In the genomic region with DNA sequence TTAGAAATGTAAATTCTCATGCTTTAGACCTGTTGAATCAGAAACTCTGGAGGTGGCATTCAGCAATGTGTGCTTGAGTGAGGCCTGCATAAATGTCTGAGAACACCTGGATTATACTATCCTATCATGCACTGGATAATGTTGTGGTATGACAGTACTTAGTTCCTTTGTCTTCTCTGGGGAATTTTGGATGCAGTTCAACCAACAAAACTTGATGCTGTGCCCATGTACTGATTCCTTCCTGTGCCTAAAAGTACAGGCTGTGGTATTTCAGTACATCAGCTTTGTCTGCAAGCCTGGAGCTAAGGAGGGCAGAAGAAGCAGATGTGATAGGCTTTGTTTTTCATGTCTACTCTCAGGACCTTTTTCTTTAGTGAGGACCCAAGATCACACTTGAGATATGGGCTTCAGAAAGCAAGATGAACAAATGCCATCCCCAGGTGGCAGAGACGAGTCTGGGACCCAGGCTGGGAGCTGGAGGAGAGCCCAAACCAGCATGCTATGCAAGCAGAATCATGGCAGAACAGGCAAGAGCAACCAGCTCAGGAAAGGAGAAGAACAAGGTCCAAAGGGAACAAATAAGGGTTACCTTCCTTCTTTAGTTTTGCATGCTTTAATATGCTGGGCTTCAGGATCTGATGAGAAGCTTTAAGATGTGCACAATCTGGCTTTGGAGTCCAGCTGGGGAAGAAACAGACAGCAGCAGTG, we compare ENCODE assay signal across 21 cellular contexts.
DNase-seq lines count a peak whose midpoint lies in the region; ATAC-seq, FAIRE-seq and TF ChIP-seq lines count a peak whose summit lies in the region.
"Had no signal": no experiment of that assay in that cellular context is flagged by ENCODE, and none has a peak within 500 bp of the region (broad histone marks: within the 10 kb centered on the region; RNA-seq: fewer than 3 reads in every experiment).

No MANE protein-coding gene starts in this region.

- peak; percentile 23 for DNase-seq in DMS 273 (lab: John Stamatoyannopoulos, UW; ENCODE audit: unreplicated experiment)
- DNase-seq in DMS 273 treated with DMSO at 0.1 percent for 48 hours (lab: John Stamatoyannopoulos, UW): no peak
- peak; percentile 42 for DNase-seq in NCI-H69 (lab: John Stamatoyannopoulos, UW)
- no peak for DNase-seq in H1 (ENCODE audit: low read depth in 1 of 2, low spot score in 2 of 2)
- no peak for DNase-seq in nephron progenitor cell
- no peak for DNase-seq in activated naive CD8-positive, alpha-beta T cell treated with anti-CD3 and anti-CD28 coated beads, Interleukin-2, amount 50 U/mL, for 24 hours
- no peak for DNase-seq in DMS79 treated with DMSO at 0.1 percent for 48 hours (lab: John Stamatoyannopoulos, UW)
- DNase-seq: Calu3; CD4-positive, alpha-beta memory T cell; GF-D8; KG1; NCI-H1048; NCI-H1436 treated with DMSO at 0.1 percent for 48 hours; NCI-H2029 treated with DMSO at 0.1 percent for 48 hours; NCI-H446 treated with DMSO at 0.1 percent for 48 hours; NCI-H774; PC-9 had no signal

- H4K91ac ChIP-seq in H1 (replicated peaks; ENCODE audit: insufficient read length, low read length): no peak overlapping the region

- H4K8ac ChIP-seq in H1 (ENCODE audit: extremely low read depth, insufficient read depth, low read length): no peak overlapping the region

- no peaks in the 10 kb centered on the region for H3K23me2 ChIP-seq in H1 (ENCODE audit: low read depth, low read length)

- H2BK120ac ChIP-seq in H1 (replicated peaks; ENCODE audit: low read depth, low read length): no peak overlapping the region

- no peak overlapping the region for H3K4me3 Mint-ChIP-seq in nephron progenitor cell
- no peak overlapping the region for H3K4me3 Mint-ChIP-seq in activated naive CD8-positive, alpha-beta T cell treated with anti-CD3 and anti-CD28 coated beads, Interleukin-2, amount 50 U/mL, for 24 hours
- H3K4me3 Mint-ChIP-seq: CD4-positive, alpha-beta memory T cell had no signal

- no peak for FAIRE-seq in H1 (lab: Jason Lieb, UNC)
- FAIRE-seq: GM12891, GM18507 had no signal

- no peak for TF ChIP-seq RAD21 in H1 (IDR thresholded peaks at IDR 0.05 in 1 of 2, conservative IDR thresholded peaks at IDR 0.05 in 1 of 2; ENCODE audit: low read depth in 2 of 2, low read length in 2 of 2)

- H3K4me3 ChIP-seq in H1 (ENCODE audit: extremely low read depth in 1 of 4, insufficient read depth in 2 of 4, low read depth in 3 of 4, low read length in 4 of 4) (no peak overlapping the region), parathyroid adenoma (ENCODE audit: low read depth, low read length) (no peak overlapping the region)
- H3K4me3 ChIP-seq: PC-9 had no signal

- 95% methylated on average over 1 of the region's 1 CpG; no CpG with 5 or more reads in 1 of the 2 experiments for WGBS in H1 (ENCODE audit: extremely low coverage in 1 of 2, insufficient coverage in 1 of 2, insufficient read length in 1 of 2, insufficient replicate concordance in 2 of 2, low coverage in 1 of 2, low lambda C conversion rate in 2 of 2, missing lambda C conversion rate in 1 of 2), 2 experiments

- H3K27ac Mint-ChIP-seq in nephron progenitor cell: no peak overlapping the region
- no peak overlapping the region for H3K27ac Mint-ChIP-seq in activated naive CD8-positive, alpha-beta T cell treated with anti-CD3 and anti-CD28 coated beads, Interleukin-2, amount 50 U/mL, for 24 hours
- H3K27ac Mint-ChIP-seq: CD4-positive, alpha-beta memory T cell had no signal

- no peak overlapping the region for H2BK5ac ChIP-seq in H1 (ENCODE audit: low read depth, low read length)

- 0 out of 2 replicates have a peak overlapping the region, but pooled peaks have one; percentile 14 for H3K18ac ChIP-seq in H1 (ENCODE audit: extremely low read depth, low read length)

- no peak for TF ChIP-seq POLR2A in H1 (IDR thresholded peaks at IDR 0.05; ENCODE audit: control extremely low read depth in 1 of 2, low read depth in 2 of 2, low read length in 2 of 2)

- no peaks in the 10 kb centered on the region for H4K20me1 ChIP-seq in H1 (replicated peaks in 1 of 2; ENCODE audit: control insufficient read depth in 1 of 2, insufficient read depth in 2 of 2, low read length in 2 of 2)

- no peak overlapping the region for H3K23ac ChIP-seq in H1 (ENCODE audit: insufficient read length)

- H2BK20ac ChIP-seq in H1 (ENCODE audit: low read length): no peak overlapping the region; the same call in 1 of the 2 replicates

- no peak for TF ChIP-seq EP300 in H1 (IDR thresholded peaks at IDR 0.05; ENCODE audit: borderline replicate concordance in 1 of 2, low read depth in 2 of 2, low read length in 2 of 2)

- H3K79me2 ChIP-seq in H1 (ENCODE audit: control insufficient read depth in 1 of 2, insufficient read depth in 2 of 2, low read length in 2 of 2): no peaks in the 10 kb centered on the region
- H3K79me2 ChIP-seq in parathyroid adenoma: no peaks in the 10 kb centered on the region

- TF ChIP-seq CTCF in H1 (IDR thresholded peaks at IDR 0.05; ENCODE audit: control extremely low read depth in 1 of 3, insufficient read depth in 1 of 3, low read depth in 1 of 3, low read length in 3 of 3): no peak
- TF ChIP-seq CTCF in parathyroid adenoma (IDR thresholded peaks at IDR 0.05): no peak
- TF ChIP-seq CTCF in nephron progenitor cell (IDR thresholded peaks at IDR 0.05): no peak

- H3K27ac ChIP-seq in H1 (ENCODE audit: low read depth, low read length) (no peak overlapping the region), parathyroid adenoma (no peak overlapping the region)
- H3K27ac ChIP-seq: 22Rv1, PC-9 had no signal

- POLR2A ChIA-PET in H1 (lab: Charles Lee; ENCODE audit: partially characterized antibody): no interaction called here

- no peaks in the 10 kb centered on the region for H3K36me3 ChIP-seq in H1 (ENCODE audit: control insufficient read depth in 2 of 4, insufficient read depth in 4 of 4, low read length in 3 of 4)
- H3K36me3 ChIP-seq in parathyroid adenoma (ENCODE audit: control insufficient read depth, insufficient read depth, low read length): no peaks in the 10 kb centered on the region

- H3K14ac ChIP-seq in H1 (ENCODE audit: insufficient read length): no peak overlapping the region

- H2AFZ ChIP-seq in H1 (ENCODE audit: low read length) (no peak overlapping the region), parathyroid adenoma (peak overlapping the region; percentile 47)
- H2AFZ ChIP-seq: PC-9 had no signal

- H3K4ac ChIP-seq in H1 (replicated peaks; ENCODE audit: insufficient read length, low read depth, low read length): no peak overlapping the region

- H3K56ac ChIP-seq in H1 (replicated peaks; ENCODE audit: insufficient read length, low read depth, low read length): no peak overlapping the region

- no peak overlapping the region for H3K9ac ChIP-seq in H1 (replicated peaks in 1 of 4; ENCODE audit: extremely low read depth in 1 of 4, low read depth in 3 of 4, low read length in 3 of 4)
- H3K9ac ChIP-seq in parathyroid adenoma: no peak overlapping the region

- H3K4me2 ChIP-seq in H1 (ENCODE audit: insufficient read depth in 1 of 2, low read depth in 2 of 2, low read length in 2 of 2) (no peak overlapping the region), parathyroid adenoma (ENCODE audit: low read length) (no peak overlapping the region)
- H3K4me2 ChIP-seq: PC-9 had no signal

- H3K9me3 ChIP-seq in H1 (ENCODE audit: insufficient read depth in 2 of 2, low read depth in 1 of 2, low read length in 1 of 2): no peaks in the 10 kb centered on the region
- no peaks in the 10 kb centered on the region for H3K9me3 ChIP-seq in parathyroid adenoma (ENCODE audit: control insufficient read depth, low read length)

- H4K5ac ChIP-seq in H1 (ENCODE audit: insufficient read length, low read depth, low read length): no peak overlapping the region

- H3K27me3 ChIP-seq in H1 (replicated peaks in 1 of 4; ENCODE audit: control insufficient read depth in 3 of 4, extremely low read depth in 1 of 4, insufficient read depth in 3 of 4, low read length in 3 of 4): no peaks in the 10 kb centered on the region
- H3K27me3 ChIP-seq in parathyroid adenoma (ENCODE audit: control insufficient read depth, insufficient read depth, low read length): no peaks in the 10 kb centered on the region

- no peaks in the 10 kb centered on the region for H3K9me3 Mint-ChIP-seq in nephron progenitor cell
- no peaks in the 10 kb centered on the region for H3K9me3 Mint-ChIP-seq in activated naive CD8-positive, alpha-beta T cell treated with anti-CD3 and anti-CD28 coated beads, Interleukin-2, amount 50 U/mL, for 24 hours

- H3K27me3 Mint-ChIP-seq in nephron progenitor cell (ENCODE audit: low read depth, poor library complexity): no peaks in the 10 kb centered on the region
- H3K27me3 Mint-ChIP-seq in activated naive CD8-positive, alpha-beta T cell treated with anti-CD3 and anti-CD28 coated beads, Interleukin-2, amount 50 U/mL, for 24 hours: peaks cover 3% of the 10 kb centered on the region
- H3K27me3 Mint-ChIP-seq: CD4-positive, alpha-beta memory T cell had no signal

- H2BK12ac ChIP-seq in H1 (ENCODE audit: low read depth, low read length): no peak overlapping the region

- H3K36me3 Mint-ChIP-seq in nephron progenitor cell (ENCODE audit: low read depth): no peaks in the 10 kb centered on the region
- no peaks in the 10 kb centered on the region for H3K36me3 Mint-ChIP-seq in activated naive CD8-positive, alpha-beta T cell treated with anti-CD3 and anti-CD28 coated beads, Interleukin-2, amount 50 U/mL, for 24 hours (ENCODE audit: low read depth)
- H3K36me3 Mint-ChIP-seq: CD4-positive, alpha-beta memory T cell had no signal

- no peak overlapping the region for H2BK15ac ChIP-seq in H1 (ENCODE audit: low read length)

- no peak for ATAC-seq in activated naive CD8-positive, alpha-beta T cell treated with anti-CD3 and anti-CD28 coated beads, Interleukin-2, amount 50 U/mL, for 24 hours

- H3K4me1 ChIP-seq in H1 (replicated peaks in 1 of 4; ENCODE audit: control insufficient read depth in 3 of 4, insufficient read depth in 4 of 4, low read length in 3 of 4) (no peaks in the 10 kb centered on the region), parathyroid adenoma (no peaks in the 10 kb centered on the region)

- CTCF ChIA-PET in H1 (lab: Charles Lee; ENCODE audit: partially characterized antibody): no interaction called here

- H2AK5ac ChIP-seq in H1 (ENCODE audit: low read depth, low read length): no peak overlapping the region

- no peaks in the 10 kb centered on the region for H3K79me1 ChIP-seq in H1 (ENCODE audit: low read depth, low read length)

- peaks cover 5% of the 10 kb centered on the region for H3K4me1 Mint-ChIP-seq in nephron progenitor cell
- H3K4me1 Mint-ChIP-seq in activated naive CD8-positive, alpha-beta T cell treated with anti-CD3 and anti-CD28 coated beads, Interleukin-2, amount 50 U/mL, for 24 hours: no peaks in the 10 kb centered on the region
- H3K4me1 Mint-ChIP-seq: CD4-positive, alpha-beta memory T cell had no signal

TF ChIP-seq in H1, 55 proteins besides CTCF, POLR2A, EP300 and RAD21:
- no peak for TF ChIP-seq NRF1 (IDR thresholded peaks at IDR 0.05; ENCODE audit: low read depth, low read length)
TF ChIP-seq in H1: peak in this region for 0.

Comparison
In these comparisons a context has a peak if more than half of its experiments do, and no peak if none do; other contexts are left out.
1. DNase-seq: peak in DMS 273 (single experiment) and NCI-H69 (single experiment); none in DMS 273 treated with DMSO at 0.1 percent for 48 hours (single experiment), H1 (0 of 2), nephron progenitor cell (single experiment), activated naive CD8-positive, alpha-beta T cell treated with anti-CD3 and anti-CD28 coated beads, Interleukin-2, amount 50 U/mL, for 24 hours (single experiment) and DMS79 treated with DMSO at 0.1 percent for 48 hours (single experiment).